18 cellular contexts compared by ENCODE assay signal in genomic region chr16:27377666-27378485, GRCh38. TPM values are rescaled to one million over a fixed set of nuclear protein-coding genes. Genes with fewer than 3 reads are reported as not detected.
A peak's percentile ranks its signal among the peaks of the same experiment; 100 is the strongest.
DNase-seq lines count a peak whose midpoint lies in the region; ATAC-seq and TF ChIP-seq lines count a peak whose summit lies in the region.
"Had no signal": no experiment of that assay in that cellular context is flagged by ENCODE, and none has a peak within 500 bp of the region (broad histone marks: within the 10 kb centered on the region; RNA-seq: fewer than 3 reads in every experiment).

No MANE protein-coding gene starts in this region.

- peak; percentile 61 for DNase-seq in activated effector memory CD4-positive, alpha-beta T cell treated with anti-CD3 and anti-CD28 coated beads, Interleukin-2, amount 50 U/mL, for 16 hours
- no peak for DNase-seq in activated effector memory CD4-positive, alpha-beta T cell treated with Interleukin-2 at 50 U/mL for 16 hours
- DNase-seq in NAMALWA (ENCODE audit: low spot score) (peak; percentile 46), A673 (ENCODE audit: low spot score) (no peak), brain microvascular endothelial cell (no peak), sigmoid colon (no peak)
- no peak for DNase-seq in activated naive CD8-positive, alpha-beta T cell treated with anti-CD3 and anti-CD28 coated beads for 36 hours
- DNase-seq in stimulated activated naive CD8-positive, alpha-beta T cell treated with anti-CD3 and anti-CD28 coated beads, Interleukin-15, Interleukin-2, amounts not matched to agents 100 U/mL and 50 U/mL, for 24 hours, result no peak
- DNase-seq: foreskin melanocyte, GM23248, kidney glomerular epithelial cell, NCI-H69, SHP77 treated with DMSO at 0.1 percent for 48 hours had no signal

- H3K9me3 Mint-ChIP-seq in activated naive CD8-positive, alpha-beta T cell treated with anti-CD3 and anti-CD28 coated beads for 36 hours, result no peaks in the 10 kb centered on the region

- H3K36me3 Mint-ChIP-seq in activated naive CD8-positive, alpha-beta T cell treated with anti-CD3 and anti-CD28 coated beads for 36 hours, result peaks cover 3% of the 10 kb centered on the region

- H3K36me3 ChIP-seq in A673 (ENCODE audit: insufficient read depth, low read length, poor library complexity, severe bottlenecking) (no peaks in the 10 kb centered on the region), brain microvascular endothelial cell (replicated peaks) (no peaks in the 10 kb centered on the region), sigmoid colon (no peaks in the 10 kb centered on the region)
- H3K36me3 ChIP-seq: adrenal gland, vagina had no signal

- BruUV-seq in A673 (replicated peaks; lab: Mats Ljungman, UMichigan), result no TSS peak

- peaks cover 21% of the 10 kb centered on the region for H3K4me1 Mint-ChIP-seq in activated naive CD8-positive, alpha-beta T cell treated with anti-CD3 and anti-CD28 coated beads for 36 hours

- TF ChIP-seq POLR2A in sigmoid colon (IDR thresholded peaks at IDR 0.05), result no peak

- no peak for TF ChIP-seq EP300 in sigmoid colon (IDR thresholded peaks at IDR 0.05)

- H3K4me1 ChIP-seq in A673 (ENCODE audit: insufficient read depth, low read length, poor library complexity, severe bottlenecking) (no peaks in the 10 kb centered on the region), sigmoid colon (peaks cover 0 to 8% (median 0%) of the 10 kb centered on the region in 4 donors)
- H3K4me1 ChIP-seq: adrenal gland, vagina had no signal

- CTCF ChIA-PET in A673 (lab: Charles Lee), result no interaction called here

- H3K4me3 ChIP-seq in A673 (ENCODE audit: low read depth, low read length, poor library complexity, severe bottlenecking) (no peak overlapping the region), brain microvascular endothelial cell (ENCODE audit: low read depth, low read length) (no peak overlapping the region), sigmoid colon (no peak overlapping the region)
- H3K4me3 ChIP-seq: adrenal gland, GM23248, skin epidermis, vagina had no signal

- in situ Hi-C loops in brain microvascular endothelial cell (cut with HindIII; ENCODE audit: low pct_ligation_motif_present, low sequenced_read_pairs), result no loop called here

- H3K27ac Mint-ChIP-seq in activated naive CD8-positive, alpha-beta T cell treated with anti-CD3 and anti-CD28 coated beads for 36 hours, result peak overlapping the region; percentile 75

- 53 to 58% methylated on average over 4 of the region's 4 CpGs for WGBS in sigmoid colon, 2 donors

- H3K9me3 ChIP-seq in A673 (ENCODE audit: low read depth, low read length, poor library complexity, severe bottlenecking) (no peaks in the 10 kb centered on the region), sigmoid colon (no peaks in the 10 kb centered on the region)
- H3K9me3 ChIP-seq: adrenal gland, vagina had no signal

- no peaks in the 10 kb centered on the region for H3K27me3 Mint-ChIP-seq in activated naive CD8-positive, alpha-beta T cell treated with anti-CD3 and anti-CD28 coated beads for 36 hours

- TF ChIP-seq CTCF in A673 (conservative IDR thresholded peaks at IDR 0.05; ENCODE audit: low read depth, low read length) (no peak), brain microvascular endothelial cell (IDR thresholded peaks at IDR 0.05; ENCODE audit: low read depth, low read length, missing control alignments) (no peak), sigmoid colon (IDR thresholded peaks at IDR 0.05) (no peak)

- intact Hi-C loops in A673 (cut with micrococcal nuclease; ENCODE audit: unreplicated experiment) (no loop called here), sigmoid colon (cut with DNase I) (no loop called here)

- no peak overlapping the region for H3K4me3 Mint-ChIP-seq in activated naive CD8-positive, alpha-beta T cell treated with anti-CD3 and anti-CD28 coated beads for 36 hours

- H3K27ac ChIP-seq in A673 (ENCODE audit: low read depth, low read length, poor library complexity, severe bottlenecking) (no peak overlapping the region), brain microvascular endothelial cell (no peak overlapping the region), sigmoid colon (no peak overlapping the region)
- H3K27ac ChIP-seq: adrenal gland, GM23248, vagina, VCaP had no signal

- no peaks in the 10 kb centered on the region for H3K27me3 ChIP-seq in A673 (replicated peaks; ENCODE audit: insufficient read depth, low read depth, low read length, poor library complexity)
- no peaks in the 10 kb centered on the region for H3K27me3 ChIP-seq in brain microvascular endothelial cell (replicated peaks)
- H3K27me3 ChIP-seq in sigmoid colon, result no peaks in the 10 kb centered on the region
- H3K27me3 ChIP-seq: adrenal gland, vagina had no signal

- POLR2A ChIA-PET in A673 (lab: Charles Lee; ENCODE audit: low non-redundant PET), result no interaction called here

- ATAC-seq in stimulated activated naive CD8-positive, alpha-beta T cell treated with anti-CD3 and anti-CD28 coated beads, Interleukin-15, Interleukin-2, amounts not matched to agents 100 U/mL and 50 U/mL, for 24 hours, result peak; percentile 17

RNA-seq across cellular contexts. Expression of gene IL21R, which starts 24.1 kb away (rescaled TPM):
- total RNA-seq in activated naive CD8-positive, alpha-beta T cell treated with anti-CD3 and anti-CD28 coated beads for 36 hours, result 10 to 100 TPM; 99.3 to 99.5 TPM
- total RNA-seq in A673 (2021) (0.19 and 0.39 TPM in 2 replicates), sigmoid colon (under 1 TPM in 2 of 4 donors, not detected in 2; 0.27 to 0.28 TPM)
- 1 to 10 TPM in 1 of 3 donors, under 1 TPM in 2; under 0.01 to 7.9 (median 0.23) TPM for polyA plus RNA-seq in sigmoid colon
- polyA plus RNA-seq: neural cell had no signal

Comparison
In these comparisons a context has a peak if more than half of its experiments do, and no peak if none do; other contexts are left out.
1. DNase-seq: peak in activated effector memory CD4-positive, alpha-beta T cell treated with anti-CD3 and anti-CD28 coated beads, Interleukin-2, amount 50 U/mL, for 16 hours (single experiment) and NAMALWA (single experiment); none in activated effector memory CD4-positive, alpha-beta T cell treated with Interleukin-2 at 50 U/mL for 16 hours (single experiment), activated naive CD8-positive, alpha-beta T cell treated with anti-CD3 and anti-CD28 coated beads for 36 hours (single experiment), stimulated activated naive CD8-positive, alpha-beta T cell treated with anti-CD3 and anti-CD28 coated beads, Interleukin-15, Interleukin-2, amounts not matched to agents 100 U/mL and 50 U/mL, for 24 hours (single experiment), A673 (single experiment), brain microvascular endothelial cell (single experiment) and sigmoid colon (single experiment).
2. RNA of gene IL21R, which starts 24.1 kb away (total RNA-seq): 99.3 to 99.5 TPM in activated naive CD8-positive, alpha-beta T cell treated with anti-CD3 and anti-CD28 coated beads for 36 hours; 0.27 to 0.28 TPM in sigmoid colon and 0.19 to 0.39 TPM in A673; every median in the first group is over 10 times any median in the second.